In the genomic region with DNA sequence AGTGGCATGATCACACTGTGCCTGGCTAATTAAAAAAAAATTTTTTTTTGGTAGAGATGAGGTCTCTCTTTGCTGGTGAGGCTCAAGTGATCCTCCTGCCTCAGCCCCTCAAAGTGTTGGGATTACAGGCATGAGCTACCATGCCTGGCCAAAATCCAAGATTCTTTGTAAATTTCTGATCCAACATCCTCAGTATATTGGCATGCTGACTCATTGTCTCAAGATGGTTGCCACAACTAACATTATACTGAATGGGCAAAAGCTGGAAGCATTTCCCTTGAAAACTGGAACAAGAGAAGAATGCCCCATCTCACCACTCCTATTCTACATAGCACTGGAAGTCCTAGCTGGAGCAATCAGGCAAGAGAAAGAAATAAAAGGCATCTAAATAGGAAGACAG, we compare ENCODE assay signal across 16 cellular contexts.
A peak's percentile ranks its signal among the peaks of the same experiment; 100 is the strongest.
DNase-seq lines count a peak whose midpoint lies in the region; ATAC-seq and TF ChIP-seq lines count a peak whose summit lies in the region.
"Had no signal": no experiment of that assay in that cellular context is flagged by ENCODE, and none has a peak within 500 bp of the region (broad histone marks: within the 10 kb centered on the region; RNA-seq: fewer than 3 reads in every experiment).

No MANE protein-coding gene starts in this region.

- H4K20me1 ChIP-seq in IMR-90 (ENCODE audit: insufficient read depth, low read length): no peaks in the 10 kb centered on the region

- no peaks in the 10 kb centered on the region for H3K36me3 Mint-ChIP-seq in natural killer cell treated with Interleukin-12 subunit alpha and Interleukin-12 subunit beta and Interleukin-15 and Interleukin-18, amount 100 ng/mL, for 72 hours

- peak; percentile 70 for ATAC-seq in IMR-90 (ENCODE audit: low read depth)
- ATAC-seq in natural killer cell treated with Interleukin-12 subunit alpha and Interleukin-12 subunit beta and Interleukin-15 and Interleukin-18, amount 100 ng/mL, for 72 hours: no peak
- ATAC-seq: heart left ventricle had no signal

- H3K4me2 ChIP-seq in IMR-90 (ENCODE audit: low read depth, low read length): no peak overlapping the region

- H2AK5ac ChIP-seq in IMR-90 (ENCODE audit: low read depth, low read length): no peak overlapping the region

- H3K56ac ChIP-seq in IMR-90 (ENCODE audit: extremely low read depth, insufficient read depth, low read length): no peak overlapping the region

- TF ChIP-seq POLR2A in IMR-90 (IDR thresholded peaks at IDR 0.05; ENCODE audit: low read depth, low read length): no peak

- peak overlapping the region; percentile 52 for H2AFZ ChIP-seq in IMR-90 (replicated peaks; ENCODE audit: low read length, poor library complexity)

- dilution Hi-C loops in IMR-90 (cut with HindIII; ENCODE audit: low sequenced_read_pairs, unreplicated experiment): no loop called here

- H2BK15ac ChIP-seq in IMR-90 (ENCODE audit: low read depth, low read length): no peak overlapping the region

- peak; percentile 9 for DNase-seq in ACHN
- DNase-seq in IMR-90: peak; percentile 75
- peak; percentile 40 for DNase-seq in brain microvascular endothelial cell
- DNase-seq in foreskin melanocyte: peak; percentile 79
- no peak for DNase-seq in middle frontal gyrus (ENCODE audit: extremely low spot score, low spot score)
- DNase-seq in iPS-NIHi11 (ENCODE audit: low spot score): no peak
- no peak for DNase-seq in C1 segment of cervical spinal cord (lab: John Stamatoyannopoulos, UW)
- no peak for DNase-seq in natural killer cell treated with Interleukin-12 subunit alpha and Interleukin-12 subunit beta and Interleukin-15 and Interleukin-18, amount 100 ng/mL, for 72 hours (ENCODE audit: low spot score)
- DNase-seq: activated CD4-positive, alpha-beta T cell treated with anti-CD3 and anti-CD28 coated beads, Interleukin-2, amount 10 ng/mL, durations not matched to agents 7 days and 5 days; heart left ventricle; Karpas-422; NCI-H2029; NCI-H82; Right ventricle myocardium superior; T-helper 9 cell had no signal

- H3K18ac ChIP-seq in IMR-90 (ENCODE audit: low read depth, low read length): peak overlapping the region; percentile 83; the same call in 1 of the 2 replicates

- H3K36me3 ChIP-seq in IMR-90 (ENCODE audit: control insufficient read depth, insufficient read depth, low read length) (no peaks in the 10 kb centered on the region), brain microvascular endothelial cell (replicated peaks) (no peaks in the 10 kb centered on the region)
- H3K36me3 ChIP-seq: heart left ventricle had no signal

- H3K4me3 Mint-ChIP-seq in natural killer cell treated with Interleukin-12 subunit alpha and Interleukin-12 subunit beta and Interleukin-15 and Interleukin-18, amount 100 ng/mL, for 72 hours: no peak overlapping the region
- H3K4me3 Mint-ChIP-seq: activated CD4-positive, alpha-beta T cell treated with anti-CD3 and anti-CD28 coated beads, Interleukin-2, amount 10 ng/mL, durations not matched to agents 7 days and 5 days had no signal

- no peak for TF ChIP-seq RAD21 in IMR-90 (IDR thresholded peaks at IDR 0.05; ENCODE audit: low read length)

- no peak overlapping the region for H2AK9ac ChIP-seq in IMR-90 (replicated peaks; ENCODE audit: low read depth, low read length, poor library complexity)

- intact Hi-C loops in IMR-90 (cut with micrococcal nuclease): no loop called here

- H4K8ac ChIP-seq in IMR-90 (ENCODE audit: low read depth in 2 of 2, low read length in 2 of 2): peak overlapping the region; percentile 37 to 47; a peak in 3 of 4 replicates

- H3K23ac ChIP-seq in IMR-90 (ENCODE audit: low read depth, low read length): no peak overlapping the region

- peaks cover 7% of the 10 kb centered on the region for H3K9me3 Mint-ChIP-seq in natural killer cell treated with Interleukin-12 subunit alpha and Interleukin-12 subunit beta and Interleukin-15 and Interleukin-18, amount 100 ng/mL, for 72 hours

- H3K4me3 ChIP-seq in IMR-90 (ENCODE audit: insufficient read depth, low read depth, low read length): no peak overlapping the region
- H3K4me3 ChIP-seq in brain microvascular endothelial cell (ENCODE audit: low read depth, low read length): no peak overlapping the region
- H3K4me3 ChIP-seq: heart left ventricle had no signal

- no peaks in the 10 kb centered on the region; the same call in 1 of the 2 replicates for H3K9me1 ChIP-seq in IMR-90 (ENCODE audit: insufficient read depth, low read length)

- in situ Hi-C loops in ACHN (cut with HindIII; ENCODE audit: low pct_ligation_motif_present, low pct_unique_long_range_greater_than_20kb, low sequenced_read_pairs) (no loop called here), IMR-90 (cut with MboI; ENCODE audit: low sequenced_read_pairs) (no loop called here), brain microvascular endothelial cell (cut with HindIII; ENCODE audit: low pct_ligation_motif_present, low sequenced_read_pairs) (no loop called here)

- H3K4ac ChIP-seq in IMR-90 (ENCODE audit: low read depth, low read length): peak overlapping the region; percentile 19; the same call in 1 of the 2 replicates

- peak overlapping the region; percentile 74; the same call in 1 of the 2 replicates for H4K5ac ChIP-seq in IMR-90 (ENCODE audit: low read depth, low read length)

- H3K27me3 Mint-ChIP-seq in natural killer cell treated with Interleukin-12 subunit alpha and Interleukin-12 subunit beta and Interleukin-15 and Interleukin-18, amount 100 ng/mL, for 72 hours: peaks cover 0 to 16% of the 10 kb centered on the region in 2 donors
- H3K27me3 Mint-ChIP-seq: activated CD4-positive, alpha-beta T cell treated with anti-CD3 and anti-CD28 coated beads, Interleukin-2, amount 10 ng/mL, durations not matched to agents 7 days and 5 days had no signal

- no peaks in the 10 kb centered on the region for H3K4me1 Mint-ChIP-seq in natural killer cell treated with Interleukin-12 subunit alpha and Interleukin-12 subunit beta and Interleukin-15 and Interleukin-18, amount 100 ng/mL, for 72 hours (ENCODE audit: low read depth in 2 of 2)

- peaks cover 3% of the 10 kb centered on the region; the same call in 1 of the 2 replicates for H3K4me1 ChIP-seq in IMR-90 (ENCODE audit: control insufficient read depth, insufficient read depth, low read length)
- H3K4me1 ChIP-seq: heart left ventricle had no signal

- H3K14ac ChIP-seq in IMR-90 (replicated peaks; ENCODE audit: low read depth, low read length): no peak overlapping the region

- H2BK5ac ChIP-seq in IMR-90 (ENCODE audit: low read depth, low read length, poor library complexity, severe bottlenecking): peak overlapping the region; percentile 28

- H4K91ac ChIP-seq in IMR-90 (ENCODE audit: insufficient read depth, low read depth, low read length): peak overlapping the region; percentile 38; the same call in 1 of the 2 replicates

- H2BK20ac ChIP-seq in IMR-90 (ENCODE audit: low read depth, low read length): peak overlapping the region; percentile 71

- no peak overlapping the region for H3K9ac ChIP-seq in IMR-90 (ENCODE audit: low read depth, low read length)

- no TSS peak for BruUV-seq in IMR-90 (replicated peaks; lab: Mats Ljungman, UMichigan)

- POLR2A ChIA-PET in IMR-90 (lab: Charles Lee; ENCODE audit: unreplicated experiment): interaction anchor here (0.6 kb wide), 1 partner anchor 98 kb away, joined by 3 read pairs; no protein-coding TSS in a partner anchor

- H3K27me3 ChIP-seq in IMR-90 (ENCODE audit: control insufficient read depth, insufficient read depth, low read length) (no peaks in the 10 kb centered on the region), brain microvascular endothelial cell (replicated peaks) (no peaks in the 10 kb centered on the region)
- H3K27me3 ChIP-seq: heart left ventricle had no signal

- H3K27ac Mint-ChIP-seq in natural killer cell treated with Interleukin-12 subunit alpha and Interleukin-12 subunit beta and Interleukin-15 and Interleukin-18, amount 100 ng/mL, for 72 hours: no peak overlapping the region
- H3K27ac Mint-ChIP-seq: activated CD4-positive, alpha-beta T cell treated with anti-CD3 and anti-CD28 coated beads, Interleukin-2, amount 10 ng/mL, durations not matched to agents 7 days and 5 days had no signal

- CTCF ChIA-PET in IMR-90 (lab: Yijun Ruan, JAX): interaction anchor here (0.6 kb wide), 1 partner anchor 9 kb away, joined by 3 read pairs; no protein-coding TSS in a partner anchor

- peak overlapping the region; percentile 44 for H2BK120ac ChIP-seq in IMR-90 (ENCODE audit: low read depth, low read length)

- H3K9me3 ChIP-seq in IMR-90 (ENCODE audit: control insufficient read depth, insufficient read depth, low read length): no peaks in the 10 kb centered on the region

- TF ChIP-seq CTCF in IMR-90 (conservative IDR thresholded peaks at IDR 0.05; ENCODE audit: low read depth, low read length) (no peak), brain microvascular endothelial cell (IDR thresholded peaks at IDR 0.05; ENCODE audit: low read depth, low read length, missing control alignments) (no peak)

- H3K27ac ChIP-seq in IMR-90 (ENCODE audit: insufficient read depth, low read length): no peak overlapping the region
- H3K27ac ChIP-seq in brain microvascular endothelial cell: no peak overlapping the region
- H3K27ac ChIP-seq: heart left ventricle, HL-60 had no signal

- H3K79me1 ChIP-seq in IMR-90 (ENCODE audit: low read depth in 1 of 2, low read length in 2 of 2): no peaks in the 10 kb centered on the region

TF ChIP-seq in IMR-90, 13 proteins besides CTCF, POLR2A, EP300 and RAD21:
- TF ChIP-seq BHLHE40 (IDR thresholded peaks at IDR 0.05; ENCODE audit: low read depth, low read length) (no peak), MAZ (IDR thresholded peaks at IDR 0.05; ENCODE audit: borderline replicate concordance, low read depth, low read length) (no peak), NFE2L2 (IDR thresholded peaks at IDR 0.05; ENCODE audit: low read depth, low read length) (no peak), RCOR1 (IDR thresholded peaks at IDR 0.05; ENCODE audit: insufficient replicate concordance, low read length) (no peak), MAFK (IDR thresholded peaks at IDR 0.05; ENCODE audit: low read depth, low read length) (peak; percentile 3; the same call in 1 of the 2 replicates)
TF ChIP-seq in IMR-90: peak in this region for 1.

Comparison
In these comparisons a context has a peak if more than half of its experiments do, and no peak if none do; other contexts are left out.
1. DNase-seq: peak in ACHN (single experiment), IMR-90 (single experiment), brain microvascular endothelial cell (single experiment) and foreskin melanocyte (single experiment); none in middle frontal gyrus (single experiment), iPS-NIHi11 (single experiment), C1 segment of cervical spinal cord (0 of 14) and natural killer cell treated with Interleukin-12 subunit alpha and Interleukin-12 subunit beta and Interleukin-15 and Interleukin-18, amount 100 ng/mL, for 72 hours (single experiment).